ENCODE assay signal across 24 cellular contexts in genomic region chr1:24074817-24075725, GRCh38. TPM values are rescaled to one million over a fixed set of nuclear protein-coding genes. Genes with fewer than 3 reads are reported as not detected.
DNase-seq lines count a peak whose midpoint lies in the region; ATAC-seq and TF ChIP-seq lines count a peak whose summit lies in the region.
"Had no signal": no experiment of that assay in that cellular context is flagged by ENCODE, and none has a peak within 500 bp of the region (broad histone marks: within the 10 kb centered on the region; RNA-seq: fewer than 3 reads in every experiment).

No MANE protein-coding gene starts in this region.

- no peaks in the 10 kb centered on the region for H3K9me3 Mint-ChIP-seq in activated CD4-positive, alpha-beta T cell treated with anti-CD3 and anti-CD28 coated beads, Interleukin-2, amount 10 ng/mL, durations not matched to agents 7 days and 5 days
- H3K9me3 Mint-ChIP-seq: activated T-cell treated with anti-CD3 and anti-CD28 coated beads, Interleukin-2, amount 50 U/mL, for 24 hours; CD4-positive, alpha-beta memory T cell; naive B cell had no signal

- no peak overlapping the region for H3K27ac ChIP-seq in RWPE2 (ENCODE audit: poor library complexity, severe bottlenecking)
- H3K27ac ChIP-seq: brain microvascular endothelial cell, colonic mucosa, spleen, testis, uterus had no signal

- H3K4me1 Mint-ChIP-seq in activated CD4-positive, alpha-beta T cell treated with anti-CD3 and anti-CD28 coated beads, Interleukin-2, amount 10 ng/mL, durations not matched to agents 7 days and 5 days: peaks cover 4% of the 10 kb centered on the region

- CTCF ChIA-PET in activated CD4-positive, alpha-beta T cell treated with anti-CD3 and anti-CD28 coated beads, Interleukin-2, amount 10 ng/mL, durations not matched to agents 7 days and 5 days (lab: Charles Lee): interaction anchor here (1.0 kb wide), 1 partner anchor 37 kb away, joined by 3 read pairs; the partner anchor contains the start of gene MYOM3

- no peak overlapping the region for H3K4me3 Mint-ChIP-seq in activated CD4-positive, alpha-beta T cell treated with anti-CD3 and anti-CD28 coated beads, Interleukin-2, amount 10 ng/mL, durations not matched to agents 7 days and 5 days
- H3K4me3 Mint-ChIP-seq: activated T-cell treated with anti-CD3 and anti-CD28 coated beads, Interleukin-2, amount 50 U/mL, for 24 hours; CD4-positive, alpha-beta memory T cell had no signal

- H3K4me3 ChIP-seq in H7 (ENCODE audit: insufficient read depth, low read depth, low read length): no peak overlapping the region
- no peak overlapping the region for H3K4me3 ChIP-seq in RWPE2 (ENCODE audit: severe bottlenecking)
- H3K4me3 ChIP-seq: colonic mucosa, spleen, testis, uterus had no signal

- peaks cover 3% of the 10 kb centered on the region for H3K27me3 Mint-ChIP-seq in activated CD4-positive, alpha-beta T cell treated with anti-CD3 and anti-CD28 coated beads, Interleukin-2, amount 10 ng/mL, durations not matched to agents 7 days and 5 days

- DNase-seq in ACHN: peak; percentile 23
- peak; percentile 60 for DNase-seq in H7
- no peak for DNase-seq in RWPE2 (ENCODE audit: low spot score)
- no peak for DNase-seq in left colon
- DNase-seq in NCI-H2196 treated with DMSO at 0.1 percent for 48 hours (lab: John Stamatoyannopoulos, UW; ENCODE audit: unreplicated experiment): no peak
- no peak for DNase-seq in activated CD4-positive, alpha-beta T cell treated with anti-CD3 and anti-CD28 coated beads, Interleukin-2, amount 10 ng/mL, durations not matched to agents 7 days and 5 days
- DNase-seq: activated CD4-positive, alpha-beta T cell treated with anti-CD3 and anti-CD28 coated beads for 1 hour; activated CD8-positive, alpha-beta memory T cell treated with anti-CD3 and anti-CD28 coated beads for 24 hours; activated T-cell treated with anti-CD3 and anti-CD28 coated beads, Interleukin-2, amount 50 U/mL, for 24 hours; brain microvascular endothelial cell; CD4-positive, alpha-beta memory T cell; colonic mucosa; mesendoderm; MV-4-11; naive B cell; NCI-H187 treated with DMSO at 0.1 percent for 48 hours; NCI-H510A; retina; stimulated activated CD4-positive, alpha-beta T cell treated with anti-CD3 and anti-CD28 coated beads, Interleukin-4, amount 100 ng/mL, for 1 hour; stimulated activated naive CD4-positive, alpha-beta T cell; testis; uterus had no signal

- peak; percentile 18 for TF ChIP-seq CTCF in RWPE2 (IDR thresholded peaks at IDR 0.05; ENCODE audit: poor library complexity, severe bottlenecking)

- H3K36me3 Mint-ChIP-seq in activated CD4-positive, alpha-beta T cell treated with anti-CD3 and anti-CD28 coated beads, Interleukin-2, amount 10 ng/mL, durations not matched to agents 7 days and 5 days (ENCODE audit: low read depth): no peaks in the 10 kb centered on the region
- H3K36me3 Mint-ChIP-seq: CD4-positive, alpha-beta memory T cell; naive B cell had no signal

- H3K36me3 ChIP-seq in H7 (replicated peaks; ENCODE audit: control insufficient read depth, insufficient read depth, low read length) (no peaks in the 10 kb centered on the region), RWPE2 (ENCODE audit: low read depth) (no peaks in the 10 kb centered on the region)
- H3K36me3 ChIP-seq: brain microvascular endothelial cell, colonic mucosa, spleen, uterus had no signal

- H3K9me3 ChIP-seq in RWPE2 (ENCODE audit: severe bottlenecking): no peaks in the 10 kb centered on the region
- H3K9me3 ChIP-seq: colonic mucosa, spleen, testis, uterus had no signal

- POLR2A ChIA-PET in activated CD4-positive, alpha-beta T cell treated with anti-CD3 and anti-CD28 coated beads, Interleukin-2, amount 10 ng/mL, durations not matched to agents 7 days and 5 days (lab: Charles Lee): no interaction called here

- ATAC-seq in RWPE2 (ENCODE audit: low read depth): 0 out of 3 replicates have a peak, but pooled peaks have one; percentile 26
- peak; percentile 45 for ATAC-seq in left colon
- no peak for ATAC-seq in HG02870 (IDR thresholded peaks at IDR 0.05; ENCODE audit: unreplicated experiment)

- intact Hi-C loops in left colon (cut with DNase I, micrococcal nuclease): no loop called here

- H3K27me3 ChIP-seq in H7 (ENCODE audit: control insufficient read depth, insufficient read depth, low read length) (no peaks in the 10 kb centered on the region; the same call in 1 of the 2 replicates), RWPE2 (ENCODE audit: insufficient read depth, poor library complexity, severe bottlenecking) (no peaks in the 10 kb centered on the region)
- H3K27me3 ChIP-seq: brain microvascular endothelial cell, colonic mucosa, testis, uterus had no signal

- H3K27ac Mint-ChIP-seq in activated CD4-positive, alpha-beta T cell treated with anti-CD3 and anti-CD28 coated beads, Interleukin-2, amount 10 ng/mL, durations not matched to agents 7 days and 5 days: no peak overlapping the region
- H3K27ac Mint-ChIP-seq: activated T-cell treated with anti-CD3 and anti-CD28 coated beads, Interleukin-2, amount 50 U/mL, for 24 hours; CD4-positive, alpha-beta memory T cell had no signal

- no peaks in the 10 kb centered on the region for H3K4me1 ChIP-seq in RWPE2 (ENCODE audit: insufficient read depth, poor library complexity, severe bottlenecking)
- H3K4me1 ChIP-seq: colonic mucosa, testis, uterus had no signal

- in situ Hi-C loops in ACHN (cut with HindIII; ENCODE audit: low pct_ligation_motif_present, low pct_unique_long_range_greater_than_20kb, low sequenced_read_pairs): no loop called here

RNA-seq across cellular contexts. Expression of gene MYOM3, which starts 36.9 kb away (rescaled TPM):
- 0.03 and 0.11 TPM in 2 replicates for total RNA-seq in H7 (2014; rRNA removed; shearing (Covaris generic))
- 1 to 10 TPM; 4.1 to 4.2 TPM for total RNA-seq in left colon
- not detected for total RNA-seq in activated CD4-positive, alpha-beta T cell treated with anti-CD3 and anti-CD28 coated beads, Interleukin-2, amount 10 ng/mL, durations not matched to agents 7 days and 5 days
- total RNA-seq: CD4-positive, alpha-beta memory T cell; spleen had no signal

Comparison
In these comparisons a context has a peak if more than half of its experiments do, and no peak if none do; other contexts are left out.
1. DNase-seq: peak in ACHN (single experiment) and H7 (single experiment); none in RWPE2 (single experiment), left colon (0 of 2), NCI-H2196 treated with DMSO at 0.1 percent for 48 hours (single experiment) and activated CD4-positive, alpha-beta T cell treated with anti-CD3 and anti-CD28 coated beads, Interleukin-2, amount 10 ng/mL, durations not matched to agents 7 days and 5 days (single experiment).